ENCODE assay signal across 8 cellular contexts in genomic region chr5:53109436-53110127, GRCh38. TPM values are rescaled to one million over a fixed set of nuclear protein-coding genes. Genes with fewer than 3 reads are reported as not detected.
DNase-seq lines count a peak whose midpoint lies in the region; ATAC-seq, FAIRE-seq and TF ChIP-seq lines count a peak whose summit lies in the region.

Gene MOCS2, minus strand, starts transcription at chr5:53109757. Its CDS starts 2,583 bp downstream, at chr5:53107174.

- TF ChIP-seq POLR2A in esophagus muscularis mucosa (IDR thresholded peaks at IDR 0.05; ENCODE audit: low read depth) = peak; percentile 32

- H3K9me3 Mint-ChIP-seq in activated T-cell treated with anti-CD3 and anti-CD28 coated beads, Interleukin-2, amount 50 U/mL, for 72 hours = no peaks in the 10 kb centered on the region

- peaks cover 14% of the 10 kb centered on the region; the same call in 1 of the 2 replicates for H3F3A ChIP-seq in GM23248 (ENCODE audit: insufficient read depth)

- no peaks in the 10 kb centered on the region for H3K27me3 Mint-ChIP-seq in activated T-cell treated with anti-CD3 and anti-CD28 coated beads, Interleukin-2, amount 50 U/mL, for 72 hours (ENCODE audit: low read depth)

- peak within 1 kb of the TSS; percentile 90 for H2AFZ ChIP-seq in DND-41 (ENCODE audit: low read depth, low read length)
- peak within 1 kb of the TSS; percentile 99 for H2AFZ ChIP-seq in GM23248
- peak within 1 kb of the TSS; percentile 86 for H2AFZ ChIP-seq in Karpas-422 (ENCODE audit: low read length)

- H3K4me3 ChIP-seq in DND-41 (ENCODE audit: low read depth in 1 of 2, low read length in 2 of 2) (peak within 1 kb of the TSS; percentile 44 to 64), GM23248 (peak within 1 kb of the TSS; percentile 86), Karpas-422 (ENCODE audit: low read length) (peak within 1 kb of the TSS; percentile 80), esophagus muscularis mucosa (peak within 1 kb of the TSS; percentile 79 to 87 (median 84)), muscle layer of duodenum (ENCODE audit: low read depth in 1 of 2, low read length in 2 of 2) (peak within 1 kb of the TSS; percentile 91 to 95)

- DNase-seq in DND-41 (peak; percentile 91), GM23248 (peak; percentile 96), Karpas-422 (peak; percentile 97), RCC 7860 (ENCODE audit: low spot score) (peak; percentile 60), esophagus muscularis mucosa (ENCODE audit: extremely low spot score) (peak; percentile 96)
- peak; percentile 92 to 93 for DNase-seq in activated T-cell treated with anti-CD3 and anti-CD28 coated beads, Interleukin-2, amount 50 U/mL, for 72 hours
- DNase-seq in stimulated activated CD8-positive, alpha-beta memory T cell treated with anti-CD3 and anti-CD28 coated beads, Interleukin-7, amount 100 ng/mL, for 24 hours (ENCODE audit: low read depth) = peak; percentile 77

- peak within 1 kb of the TSS; percentile 95 to 99 for H3K4me3 Mint-ChIP-seq in activated T-cell treated with anti-CD3 and anti-CD28 coated beads, Interleukin-2, amount 50 U/mL, for 72 hours

- 1 to 2% methylated on average over 37 to 55 of the region's 55 CpGs for WGBS in GM23248 (ENCODE audit: low coverage in 1 of 2, low lambda C conversion rate in 2 of 2, missing lambda C conversion rate in 2 of 2), 2 experiments
- WGBS in esophagus muscularis mucosa = 0% methylated on average over 22 of the region's 55 CpGs

- peaks cover 42% of the 10 kb centered on the region for H3K4me1 ChIP-seq in DND-41 (ENCODE audit: insufficient read depth, low read length)
- H3K4me1 ChIP-seq in GM23248 (ENCODE audit: insufficient read depth) = peaks cover 12% of the 10 kb centered on the region; the same call in 1 of the 2 replicates
- H3K4me1 ChIP-seq in Karpas-422 (ENCODE audit: low read length) = peaks cover 26% of the 10 kb centered on the region
- peaks cover 23 to 49% (median 30%) of the 10 kb centered on the region in 4 donors for H3K4me1 ChIP-seq in esophagus muscularis mucosa
- peaks cover 0 to 6% of the 10 kb centered on the region in 2 donors for H3K4me1 ChIP-seq in muscle layer of duodenum (ENCODE audit: control insufficient read depth in 1 of 2, insufficient read depth in 2 of 2, low read length in 2 of 2)

- ATAC-seq in DND-41 (ENCODE audit: insufficient read depth, low read depth) = peak; percentile 97
- peak; percentile 98 to 99 for ATAC-seq in activated T-cell treated with anti-CD3 and anti-CD28 coated beads, Interleukin-2, amount 50 U/mL, for 72 hours (replicated peaks in 1 of 2)

- peaks cover 53% of the 10 kb centered on the region for H3K4me1 Mint-ChIP-seq in activated T-cell treated with anti-CD3 and anti-CD28 coated beads, Interleukin-2, amount 50 U/mL, for 72 hours (ENCODE audit: low read depth)

- H4K20me1 ChIP-seq in DND-41 (ENCODE audit: insufficient read depth, low read length) = no peaks in the 10 kb centered on the region
- no peaks in the 10 kb centered on the region for H4K20me1 ChIP-seq in GM23248 (ENCODE audit: insufficient read depth)
- no peaks in the 10 kb centered on the region for H4K20me1 ChIP-seq in Karpas-422 (ENCODE audit: insufficient read depth, low read depth, low read length)

- peaks cover 13% of the 10 kb centered on the region; the same call in 1 of the 2 replicates for H3K36me3 ChIP-seq in DND-41 (ENCODE audit: insufficient read depth, low read length)
- H3K36me3 ChIP-seq in GM23248 (ENCODE audit: low read depth) = peaks cover 14% of the 10 kb centered on the region; the same call in 1 of the 2 replicates
- no peaks in the 10 kb centered on the region for H3K36me3 ChIP-seq in Karpas-422 (ENCODE audit: insufficient read depth, low read length)
- H3K36me3 ChIP-seq in esophagus muscularis mucosa = peaks cover 0 to 7% (median 5%) of the 10 kb centered on the region in 4 donors
- H3K36me3 ChIP-seq in muscle layer of duodenum (ENCODE audit: control insufficient read depth in 1 of 2, insufficient read depth in 2 of 2, low read length in 2 of 2) = peaks cover 0 to 6% of the 10 kb centered on the region in 2 donors

- H3K27me3 ChIP-seq in DND-41 (ENCODE audit: insufficient read depth, low read length, poor library complexity) (no peaks in the 10 kb centered on the region), GM23248 (replicated peaks; ENCODE audit: insufficient read depth) (no peaks in the 10 kb centered on the region), Karpas-422 (ENCODE audit: low read length) (no peaks in the 10 kb centered on the region), esophagus muscularis mucosa (no peaks in the 10 kb centered on the region), muscle layer of duodenum (ENCODE audit: low read depth, low read length) (no peaks in the 10 kb centered on the region)

- H3K36me3 Mint-ChIP-seq in activated T-cell treated with anti-CD3 and anti-CD28 coated beads, Interleukin-2, amount 50 U/mL, for 72 hours (ENCODE audit: insufficient read depth in 2 of 2) = peaks cover 1 to 5% of the 10 kb centered on the region in 2 donors

- no peak for TF ChIP-seq EP300 in esophagus muscularis mucosa (IDR thresholded peaks at IDR 0.05)

- TF ChIP-seq CTCF in DND-41 (IDR thresholded peaks at IDR 0.05; ENCODE audit: borderline replicate concordance, extremely low read depth, low read length, poor library complexity, severe bottlenecking) (no peak), esophagus muscularis mucosa (IDR thresholded peaks at IDR 0.05) (peak in 1 of 3 experiments; percentile 6)

- H3K4me2 ChIP-seq in DND-41 (ENCODE audit: insufficient read depth, low read length) (peak within 1 kb of the TSS; percentile 80), GM23248 (ENCODE audit: unreplicated experiment) (peak within 1 kb of the TSS; percentile 90), Karpas-422 (ENCODE audit: low read depth, low read length, poor library complexity, severe bottlenecking) (peak within 1 kb of the TSS; percentile 96)

- H3K27ac Mint-ChIP-seq in activated T-cell treated with anti-CD3 and anti-CD28 coated beads, Interleukin-2, amount 50 U/mL, for 72 hours = peak within 1 kb of the TSS; percentile 99

- H3K9me3 ChIP-seq in DND-41 (ENCODE audit: insufficient read depth, low read length, severe bottlenecking) (no peaks in the 10 kb centered on the region), GM23248 (ENCODE audit: low read depth) (no peaks in the 10 kb centered on the region), Karpas-422 (ENCODE audit: low read length) (no peaks in the 10 kb centered on the region), esophagus muscularis mucosa (no peaks in the 10 kb centered on the region), muscle layer of duodenum (ENCODE audit: control insufficient read depth in 1 of 2, low read length in 2 of 2) (no peaks in the 10 kb centered on the region)

- H3K79me2 ChIP-seq in DND-41 (ENCODE audit: insufficient read depth, low read length) = peaks cover 13% of the 10 kb centered on the region
- peaks cover 28% of the 10 kb centered on the region for H3K79me2 ChIP-seq in GM23248 (ENCODE audit: insufficient read depth)
- H3K79me2 ChIP-seq in Karpas-422 (ENCODE audit: low read length) = peaks cover 38% of the 10 kb centered on the region

- H3K27ac ChIP-seq in DND-41 (ENCODE audit: low read length) (peak within 1 kb of the TSS; percentile 74), GM23248 (no peak within 1 kb of the TSS), Karpas-422 (ENCODE audit: low read length) (no peak within 1 kb of the TSS), esophagus muscularis mucosa (replicated peaks in 1 of 4) (peak within 1 kb of the TSS; percentile 82 to 87 (median 84)), muscle layer of duodenum (ENCODE audit: low read length) (peak within 1 kb of the TSS; percentile 78)

- no peaks in the 10 kb centered on the region for H3K9me2 ChIP-seq in GM23248 (ENCODE audit: insufficient read depth)
- no peaks in the 10 kb centered on the region for H3K9me2 ChIP-seq in Karpas-422 (replicated peaks; ENCODE audit: insufficient read depth, low read length)

- intact Hi-C loops in esophagus muscularis mucosa (cut with DNase I) = no loop called here

- H3K9ac ChIP-seq in DND-41 (ENCODE audit: low read depth, low read length) (peak within 1 kb of the TSS; percentile 60), GM23248 (peak within 1 kb of the TSS; percentile 83), Karpas-422 (ENCODE audit: low read length) (peak within 1 kb of the TSS; percentile 73)

- FAIRE-seq in RCC 7860 (lab: Jason Lieb, UNC) = no peak

- in situ Hi-C loops in GM23248 (cut with MboI) = no loop called here

RNA-seq across cellular contexts. Expression of gene MOCS2, which starts in this region (rescaled TPM):
- total RNA-seq in GM23248 (2014; rRNA removed; shearing (Covaris generic)) = 48.1 and 55.9 TPM in 2 replicates
- 80.5 and 83.7 TPM in 2 replicates for polyA plus RNA-seq in GM23248 (2016; fragmentation: Nextera tagmentation; extraction: Ambion mirVana)
- total RNA-seq in Karpas-422 (2014; rRNA removed; shearing (Covaris generic); ENCODE audit: low replicate concordance) = 12.6 and 25.0 TPM in 2 replicates
- total RNA-seq in activated T-cell treated with anti-CD3 and anti-CD28 coated beads, Interleukin-2, amount 50 U/mL, for 72 hours = 10 to 100 TPM; 19.0 to 20.4 TPM
- 100 to 1,000 TPM in 1 of 4 donors, 10 to 100 TPM in 3; 68.1 to 122 (median 85.2) TPM for total RNA-seq in esophagus muscularis mucosa

Comparison
In these comparisons a context has a peak if more than half of its experiments do, and no peak if none do; other contexts are left out.
1. H3K27ac ChIP-seq: peak in DND-41 (single experiment), esophagus muscularis mucosa (4 of 4) and muscle layer of duodenum (single experiment); none in GM23248 (single experiment) and Karpas-422 (single experiment).
2. Peak in every context shown above with its lines, with median percentiles within 50 percentile points of each other: DNase-seq, H2AFZ ChIP-seq, H3K4me2 ChIP-seq, H3K4me3 ChIP-seq and H3K9ac ChIP-seq.